27 cellular contexts compared by ENCODE assay signal in the genomic region with DNA sequence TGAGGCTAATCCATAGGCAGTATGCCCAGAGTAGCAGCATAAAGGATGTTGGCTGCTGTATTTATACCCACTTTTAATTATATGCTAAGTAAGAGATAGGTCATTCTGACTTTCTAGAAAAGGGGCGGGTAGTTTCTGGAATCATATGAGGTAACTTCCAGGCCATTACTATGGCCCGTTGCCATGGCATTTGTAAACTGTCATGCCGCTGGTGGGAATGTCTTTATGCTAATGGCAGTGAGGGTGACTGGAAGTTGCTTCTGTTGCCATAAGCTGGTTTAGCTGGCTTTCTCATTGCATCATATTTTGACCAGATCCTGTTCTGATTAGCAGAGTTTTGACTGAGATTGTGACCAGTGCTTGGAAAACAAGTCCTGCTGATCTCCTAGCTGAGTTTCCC.
"Had no signal": no experiment of that assay in that cellular context is flagged by ENCODE, and none has a peak within 500 bp of the region (broad histone marks: within the 10 kb centered on the region; RNA-seq: fewer than 3 reads in every experiment).

No MANE protein-coding gene starts in this region.

- H3K27me3 Mint-ChIP-seq: activated CD4-positive, alpha-beta memory T cell treated with anti-CD3 and anti-CD28 coated beads for 36 hours; activated T-cell treated with anti-CD3 and anti-CD28 coated beads, Interleukin-2, amount 50 U/mL, for 24 hours; stimulated activated naive CD8-positive, alpha-beta T cell treated with anti-CD3 and anti-CD28 coated beads, Interleukin-15, Interleukin-2, amounts not matched to agents 100 ng/mL and 50 ng/mL, for 24 hours; T-helper 17 cell; type B pancreatic cell had no signal

- H3K36me3 Mint-ChIP-seq: activated CD4-positive, alpha-beta memory T cell treated with anti-CD3 and anti-CD28 coated beads for 36 hours; stimulated activated effector memory CD8-positive, alpha-beta T cell treated with anti-CD3 and anti-CD28 coated beads, Interleukin-12 subunit alpha, Interleukin-12 subunit beta, amount 100 ng/mL, for 72 hours; type B pancreatic cell had no signal

- FAIRE-seq: astrocyte, endothelial cell of umbilical vein, islet of Langerhans, small intestine had no signal

- H3K4me1 Mint-ChIP-seq: nephron; stimulated activated effector memory CD8-positive, alpha-beta T cell treated with anti-CD3 and anti-CD28 coated beads, Interleukin-12 subunit alpha, Interleukin-12 subunit beta, amount 100 ng/mL, for 72 hours; T-helper 17 cell had no signal

- DNase-seq: activated CD4-positive, alpha-beta memory T cell treated with anti-CD3 and anti-CD28 coated beads for 36 hours; activated CD4-positive, alpha-beta T cell treated with anti-CD3 and anti-CD28 coated beads for 48 hours; activated CD8-positive, alpha-beta memory T cell treated with anti-CD3 and anti-CD28 coated beads, Interleukin-2, amount 50 U/mL, for 48 hours; activated gamma-delta T cell treated with Interleukin-2 at 50 U/mL for 16 hours; activated naive CD4-positive, alpha-beta T cell treated with anti-CD3 and anti-CD28 coated beads, Interleukin-2, amount 50 U/mL, for 16 hours; activated T-cell treated with anti-CD3 and anti-CD28 coated beads, Interleukin-2, amount 50 U/mL, for 24 hours; amniotic stem cell; central memory CD4-positive, alpha-beta T cell; gastrocnemius medialis; glutamatergic neuron; left lung; lower lobe of right lung; sigmoid colon; small intestine; stimulated activated CD4-positive, alpha-beta T cell treated with anti-CD3 and anti-CD28 coated beads, Interleukin-4, amount 100 ng/mL, for 24 hours; T-helper 17 cell; T1000; WERI-Rb-1 had no signal

- H3K27ac ChIP-seq: gastrocnemius medialis, left lung, lower lobe of right lung, sigmoid colon, thoracic aorta, vagina, WERI-Rb-1 had no signal

- H3K36me3 ChIP-seq: gastrocnemius medialis, left lung, lower lobe of right lung, sigmoid colon, thoracic aorta, vagina, WERI-Rb-1 had no signal

- H3K9me3 Mint-ChIP-seq: nephron, type B pancreatic cell had no signal

- H3K27ac Mint-ChIP-seq: activated CD4-positive, alpha-beta memory T cell treated with anti-CD3 and anti-CD28 coated beads for 36 hours; activated T-cell treated with anti-CD3 and anti-CD28 coated beads, Interleukin-2, amount 50 U/mL, for 24 hours; nephron; stimulated activated effector memory CD8-positive, alpha-beta T cell treated with anti-CD3 and anti-CD28 coated beads, Interleukin-12 subunit alpha, Interleukin-12 subunit beta, amount 100 ng/mL, for 72 hours; stimulated activated naive CD8-positive, alpha-beta T cell treated with anti-CD3 and anti-CD28 coated beads, Interleukin-15, Interleukin-2, amounts not matched to agents 100 ng/mL and 50 ng/mL, for 24 hours; T-helper 17 cell; type B pancreatic cell had no signal

- H3K9me3 ChIP-seq: gastrocnemius medialis, left lung, lower lobe of right lung, sigmoid colon, thoracic aorta, vagina had no signal

- H3K4me1 ChIP-seq: gastrocnemius medialis, left lung, lower lobe of right lung, vagina had no signal

- H3K4me3 ChIP-seq: gastrocnemius medialis, left lung, lower lobe of right lung, sigmoid colon, thoracic aorta, vagina had no signal

- H3K27me3 ChIP-seq: gastrocnemius medialis, left lung, sigmoid colon, vagina had no signal

- H3K4me3 Mint-ChIP-seq: activated CD4-positive, alpha-beta memory T cell treated with anti-CD3 and anti-CD28 coated beads for 36 hours; activated T-cell treated with anti-CD3 and anti-CD28 coated beads, Interleukin-2, amount 50 U/mL, for 24 hours; nephron; stimulated activated effector memory CD8-positive, alpha-beta T cell treated with anti-CD3 and anti-CD28 coated beads, Interleukin-12 subunit alpha, Interleukin-12 subunit beta, amount 100 ng/mL, for 72 hours; stimulated activated naive CD8-positive, alpha-beta T cell treated with anti-CD3 and anti-CD28 coated beads, Interleukin-15, Interleukin-2, amounts not matched to agents 100 ng/mL and 50 ng/mL, for 24 hours; T-helper 17 cell; type B pancreatic cell had no signal
